16 cellular contexts compared by ENCODE assay signal in the genomic region with DNA sequence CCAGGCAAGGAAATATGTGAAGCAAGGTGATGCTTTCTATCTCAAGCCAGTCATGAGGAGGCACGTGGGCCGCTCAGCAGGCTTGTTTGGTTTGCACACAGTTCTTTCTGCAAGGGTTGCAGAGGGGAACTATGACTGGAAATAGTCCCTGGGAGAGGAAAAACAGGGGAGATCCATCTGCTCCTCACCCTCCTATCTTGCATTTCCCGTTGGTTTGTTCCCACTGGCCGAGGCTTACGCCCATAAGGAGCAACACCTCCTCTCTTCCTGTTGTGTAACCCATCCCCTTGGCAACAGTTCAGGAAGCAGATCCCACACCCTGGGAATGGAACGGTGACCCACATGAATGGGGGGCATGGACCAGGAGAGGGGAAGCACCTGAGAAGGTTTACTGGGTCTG.
A peak's percentile ranks its signal among the peaks of the same experiment; 100 is the strongest.
DNase-seq lines count a peak whose midpoint lies in the region; ATAC-seq and TF ChIP-seq lines count a peak whose summit lies in the region.
"Had no signal": no experiment of that assay in that cellular context is flagged by ENCODE, and none has a peak within 500 bp of the region (broad histone marks: within the 10 kb centered on the region; RNA-seq: fewer than 3 reads in every experiment).

No MANE protein-coding gene starts in this region.

- H3K4me1 ChIP-seq in left ventricle myocardium inferior: peaks cover 8% of the 10 kb centered on the region

- no peak overlapping the region for H3K4me3 Mint-ChIP-seq in activated naive CD4-positive, alpha-beta T cell treated with anti-CD3 and anti-CD28 coated beads for 36 hours
- no peak overlapping the region for H3K4me3 Mint-ChIP-seq in activated T-cell treated with anti-CD3 and anti-CD28 coated beads, Interleukin-2, amount 50 U/mL, for 4 hours
- H3K4me3 Mint-ChIP-seq: naive thymus-derived CD4-positive, alpha-beta T cell; T-helper 17 cell had no signal

- no peak for DNase-seq in left ventricle myocardium superior
- DNase-seq in left ventricle myocardium inferior: no peak
- peak; percentile 99 to 100 for DNase-seq in dermis microvascular lymphatic vessel endothelial cell (ENCODE audit: low read depth in 2 of 2)
- DNase-seq in left lobe of liver (ENCODE audit: low spot score): no peak
- no peak for DNase-seq in KBM-7
- DNase-seq in NCI-H128 (lab: John Stamatoyannopoulos, UW; ENCODE audit: unreplicated experiment): no peak
- DNase-seq in activated naive CD4-positive, alpha-beta T cell treated with anti-CD3 and anti-CD28 coated beads for 36 hours: no peak
- DNase-seq in activated T-cell treated with anti-CD3 and anti-CD28 coated beads, Interleukin-2, amount 50 U/mL, for 4 hours: no peak
- DNase-seq: ACHN; activated CD4-positive, CD25-positive, alpha-beta regulatory T cell treated with anti-CD3 and anti-CD28 coated beads, Interleukin-2, amount 50 U/mL, for 72 hours; activated naive CD4-positive, alpha-beta T cell treated with anti-CD3 and anti-CD28 coated beads, Interleukin-2, amount 50 U/mL, for 16 hours; left cardiac atrium; naive thymus-derived CD4-positive, alpha-beta T cell; NCI-H2081; RPMI8226; T-helper 17 cell had no signal

- no peaks in the 10 kb centered on the region for H3K36me3 Mint-ChIP-seq in activated naive CD4-positive, alpha-beta T cell treated with anti-CD3 and anti-CD28 coated beads for 36 hours (ENCODE audit: low read depth)
- H3K36me3 Mint-ChIP-seq in activated T-cell treated with anti-CD3 and anti-CD28 coated beads, Interleukin-2, amount 50 U/mL, for 4 hours (ENCODE audit: insufficient read depth): no peaks in the 10 kb centered on the region
- H3K36me3 Mint-ChIP-seq: naive thymus-derived CD4-positive, alpha-beta T cell had no signal

- intact Hi-C loops in left ventricle myocardium superior (cut with micrococcal nuclease): no loop called here
- intact Hi-C loops in left ventricle myocardium inferior (cut with micrococcal nuclease): no loop called here
- intact Hi-C loops in activated naive CD4-positive, alpha-beta T cell treated with anti-CD3 and anti-CD28 coated beads for 36 hours (cut with micrococcal nuclease): no loop called here

- H3K9me3 Mint-ChIP-seq in activated naive CD4-positive, alpha-beta T cell treated with anti-CD3 and anti-CD28 coated beads for 36 hours: no peaks in the 10 kb centered on the region
- H3K9me3 Mint-ChIP-seq in activated T-cell treated with anti-CD3 and anti-CD28 coated beads, Interleukin-2, amount 50 U/mL, for 4 hours: no peaks in the 10 kb centered on the region

- ATAC-seq in left ventricle myocardium superior: peak; percentile 15
- ATAC-seq in left lobe of liver: peak; percentile 19
- ATAC-seq in activated T-cell treated with anti-CD3 and anti-CD28 coated beads, Interleukin-2, amount 50 U/mL, for 4 hours: no peak
- ATAC-seq: naive thymus-derived CD4-positive, alpha-beta T cell; T-helper 17 cell had no signal

- no peak for TF ChIP-seq CTCF in left ventricle myocardium inferior (IDR thresholded peaks at IDR 0.05; ENCODE audit: borderline replicate concordance)

- no peaks in the 10 kb centered on the region for H3K4me1 Mint-ChIP-seq in activated naive CD4-positive, alpha-beta T cell treated with anti-CD3 and anti-CD28 coated beads for 36 hours (ENCODE audit: low read depth)
- no peaks in the 10 kb centered on the region for H3K4me1 Mint-ChIP-seq in activated T-cell treated with anti-CD3 and anti-CD28 coated beads, Interleukin-2, amount 50 U/mL, for 4 hours (ENCODE audit: low read depth)
- H3K4me1 Mint-ChIP-seq: T-helper 17 cell had no signal

- no peaks in the 10 kb centered on the region for H3K36me3 ChIP-seq in left ventricle myocardium inferior

- H3K27ac Mint-ChIP-seq in activated naive CD4-positive, alpha-beta T cell treated with anti-CD3 and anti-CD28 coated beads for 36 hours: no peak overlapping the region
- H3K27ac Mint-ChIP-seq: naive thymus-derived CD4-positive, alpha-beta T cell; T-helper 17 cell had no signal

- peaks cover 4% of the 10 kb centered on the region for H3K27me3 Mint-ChIP-seq in activated naive CD4-positive, alpha-beta T cell treated with anti-CD3 and anti-CD28 coated beads for 36 hours (ENCODE audit: low read depth)
- peaks cover 7% of the 10 kb centered on the region for H3K27me3 Mint-ChIP-seq in activated T-cell treated with anti-CD3 and anti-CD28 coated beads, Interleukin-2, amount 50 U/mL, for 4 hours (ENCODE audit: low read depth)

- no peaks in the 10 kb centered on the region for H3K27me3 ChIP-seq in left ventricle myocardium inferior (ENCODE audit: low read depth)

- H3K9me3 ChIP-seq in left ventricle myocardium inferior (replicated peaks): no peaks in the 10 kb centered on the region

- in situ Hi-C loops in KBM-7 (cut with MboI; ENCODE audit: low pct_unique_long_range_greater_than_20kb, low sequenced_read_pairs): no loop called here

- no peak overlapping the region for H3K4me3 ChIP-seq in left ventricle myocardium inferior

- CTCF ChIA-PET in activated naive CD4-positive, alpha-beta T cell treated with anti-CD3 and anti-CD28 coated beads for 36 hours (lab: Charles Lee): no interaction called here

- H3K27ac ChIP-seq in left ventricle myocardium inferior (replicated peaks): no peak overlapping the region

Comparison
In these comparisons a context has a peak if more than half of its experiments do, and no peak if none do; other contexts are left out.
1. ATAC-seq: peak in left ventricle myocardium superior (single experiment) and left lobe of liver (single experiment); none in activated T-cell treated with anti-CD3 and anti-CD28 coated beads, Interleukin-2, amount 50 U/mL, for 4 hours (0 of 2).
2. DNase-seq: peak in dermis microvascular lymphatic vessel endothelial cell (2 of 2); none in left ventricle myocardium superior (single experiment), left ventricle myocardium inferior (single experiment), left lobe of liver (single experiment), KBM-7 (single experiment), NCI-H128 (single experiment), activated naive CD4-positive, alpha-beta T cell treated with anti-CD3 and anti-CD28 coated beads for 36 hours (single experiment) and activated T-cell treated with anti-CD3 and anti-CD28 coated beads, Interleukin-2, amount 50 U/mL, for 4 hours (single experiment).